Comparison of ENCODE assay signal across 23 cellular contexts in genomic region chr14:87678624-87679023, GRCh38.
"Had no signal": no experiment of that assay in that cellular context is flagged by ENCODE, and none has a peak within 500 bp of the region (broad histone marks: within the 10 kb centered on the region; RNA-seq: fewer than 3 reads in every experiment).

No MANE protein-coding gene starts in this region.

- H3K27ac ChIP-seq: coronary artery, dorsolateral prefrontal cortex, esophagus muscularis mucosa, foreskin keratinocyte, gastrocnemius medialis, heart right ventricle, left lung, lower lobe of right lung had no signal

- H3K4me1 ChIP-seq: esophagus muscularis mucosa, foreskin keratinocyte, gastrocnemius medialis, heart right ventricle, left lung, lower lobe of right lung had no signal

- H3K36me3 ChIP-seq: esophagus muscularis mucosa, gastrocnemius medialis, heart right ventricle, left lung, lower lobe of right lung had no signal

- H3K4me3 Mint-ChIP-seq: mesothelial cell of epicardium had no signal

- FAIRE-seq: colon, endothelial cell of umbilical vein, islet of Langerhans, keratinocyte had no signal

- ATAC-seq: foreskin keratinocyte, gastrocnemius medialis, heart right ventricle, left lung, left ventricle myocardium superior, lower lobe of right lung, mucosa of descending colon had no signal

- H3K27me3 ChIP-seq: dorsolateral prefrontal cortex, esophagus muscularis mucosa, foreskin keratinocyte, gastrocnemius medialis, heart right ventricle, left lung had no signal

- H3K36me3 Mint-ChIP-seq: mesothelial cell of epicardium had no signal

- H3K4me1 Mint-ChIP-seq: mesothelial cell of epicardium had no signal

- H3K9me3 ChIP-seq: gastrocnemius medialis, left lung, lower lobe of right lung had no signal

- H3K27ac Mint-ChIP-seq: mesothelial cell of epicardium had no signal

- DNase-seq: dermis blood vessel endothelial cell; dorsolateral prefrontal cortex; effector CD4-positive, alpha-beta T cell; effector memory CD4-positive, alpha-beta T cell; foreskin keratinocyte; gastrocnemius medialis; glutamatergic neuron; head of caudate nucleus; heart right ventricle; hippocampal formation; left cardiac atrium; left lung; left ventricle myocardium superior; lower lobe of right lung; mesenchymal stem cell; mucosa of descending colon had no signal

- H3K4me3 ChIP-seq: coronary artery, dorsolateral prefrontal cortex, esophagus muscularis mucosa, gastrocnemius medialis, heart right ventricle, left lung, lower lobe of right lung, mucosa of descending colon had no signal
